17 cellular contexts compared by ENCODE assay signal in the genomic region with DNA sequence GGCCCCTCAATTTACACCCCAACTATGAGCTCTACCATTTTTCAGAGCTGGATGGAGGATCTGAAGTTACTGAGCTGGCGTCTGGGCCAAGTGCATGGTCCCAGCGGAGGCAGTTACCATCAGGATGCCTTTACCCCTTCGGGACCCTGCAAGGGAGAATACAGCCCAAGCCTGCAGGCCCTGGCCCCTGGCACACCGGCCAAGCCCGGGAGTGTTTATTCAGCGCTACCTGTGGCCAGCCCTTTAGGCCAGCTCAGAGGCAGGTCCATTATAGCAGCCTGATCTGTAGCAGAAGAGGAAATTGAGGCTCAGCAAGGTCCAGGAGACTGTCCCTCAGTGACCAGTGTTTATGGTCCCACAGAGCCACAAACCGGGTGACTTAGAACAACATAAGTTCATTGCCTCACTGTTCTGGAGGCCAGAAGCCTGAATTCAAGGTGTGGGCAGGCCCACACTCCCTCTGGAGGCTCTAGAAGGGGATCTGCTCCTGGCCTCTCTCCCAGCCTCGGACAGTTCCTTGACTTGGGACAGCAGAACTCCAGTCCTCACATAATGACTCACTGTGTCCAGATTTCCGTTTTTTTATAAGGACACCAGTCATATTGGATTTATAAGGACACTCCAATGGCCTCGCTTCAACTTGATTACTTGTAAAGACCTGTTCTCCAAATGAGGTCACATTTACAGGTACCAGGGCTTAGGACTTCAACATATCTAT. TPM values are rescaled to one million over a fixed set of nuclear protein-coding genes. Genes with fewer than 3 reads are reported as not detected.
DNase-seq lines count a peak whose midpoint lies in the region; ATAC-seq and TF ChIP-seq lines count a peak whose summit lies in the region.
"Had no signal": no experiment of that assay in that cellular context is flagged by ENCODE, and none has a peak within 500 bp of the region (broad histone marks: within the 10 kb centered on the region; RNA-seq: fewer than 3 reads in every experiment).

No MANE protein-coding gene starts in this region.

- ATAC-seq in mucosa of descending colon: peak; percentile 29

- H3K9me3 ChIP-seq in mucosa of descending colon (no peaks in the 10 kb centered on the region), testis (no peaks in the 10 kb centered on the region)
- H3K9me3 ChIP-seq: SJSA1 had no signal

- no peak for TF ChIP-seq POLR2A in testis (IDR thresholded peaks at IDR 0.05)

- in situ Hi-C loops in ACHN (cut with HindIII; ENCODE audit: low pct_ligation_motif_present, low pct_unique_long_range_greater_than_20kb, low sequenced_read_pairs): no loop called here

- H3K4me1 ChIP-seq in mucosa of descending colon (ENCODE audit: low read depth): no peaks in the 10 kb centered on the region
- H3K4me1 ChIP-seq in testis: no peaks in the 10 kb centered on the region
- H3K4me1 ChIP-seq: SJSA1 had no signal

- no peaks in the 10 kb centered on the region for H3K36me3 ChIP-seq in mucosa of descending colon (ENCODE audit: low read depth)
- H3K36me3 ChIP-seq in testis (ENCODE audit: low read depth, missing control alignments): no peaks in the 10 kb centered on the region
- H3K36me3 ChIP-seq: SJSA1 had no signal

- intact Hi-C loops in mucosa of descending colon (cut with DNase I, micrococcal nuclease) (no loop called here), testis (cut with DNase I; ENCODE audit: low total_unique reads) (no loop called here)

- DNase-seq in M059J (ENCODE audit: low read depth) (peak; percentile 40), mucosa of descending colon (no peak), substantia nigra (lab: John Stamatoyannopoulos, UW) (no peak), ACHN (no peak), testis (no peak), HCEC 1CT (no peak), islet precursor cell (no peak)
- DNase-seq: DMS 273 treated with DMSO at 0.1 percent for 48 hours, H9, NCI-H1417 treated with DMSO at 0.1 percent for 48 hours, NCI-H1930, NCI-H446, NCI-H69, RPMI8226 had no signal

- 86 to 88% methylated on average over 5 to 10 of the region's 10 CpGs for WGBS in testis, 2 donors

- peak overlapping the region; percentile 47 for H3K27ac ChIP-seq in cingulate gyrus (ENCODE audit: low read depth, low read length)
- H3K27ac ChIP-seq in substantia nigra (ENCODE audit: low read depth, low read length, poor library complexity, severe bottlenecking): peak overlapping the region; percentile 81
- no peak overlapping the region for H3K27ac ChIP-seq in testis
- H3K27ac ChIP-seq: C4-2B, SJSA1 had no signal

- H3K4me3 ChIP-seq in mucosa of descending colon (no peak overlapping the region), testis (no peak overlapping the region)
- H3K4me3 ChIP-seq: SJSA1 had no signal

- TF ChIP-seq CTCF in mucosa of descending colon (IDR thresholded peaks at IDR 0.05) (no peak), testis (IDR thresholded peaks at IDR 0.05) (no peak)

- no peaks in the 10 kb centered on the region for H3K27me3 ChIP-seq in testis

RNA-seq across cellular contexts. Expression of a gene that starts 8.8 kb away (rescaled TPM):
- total RNA-seq in M059J (2014; rRNA removed; shearing (Covaris generic)): 0.02 TPM in 1 of 2 replicates, not detected in the other
- total RNA-seq in mucosa of descending colon (1 to 10 TPM; 1.3 to 1.6 (median 1.4) TPM), testis (1 to 10 TPM; 1.2 to 2.9 TPM)
- polyA plus RNA-seq in testis (ENCODE audit: insufficient read depth, low read depth, low replicate concordance): 0.73 TPM
- total RNA-seq: SJSA1 had no signal

RNA-seq across cellular contexts. Expression of a gene that starts 29.9 kb away (rescaled TPM):
- total RNA-seq in M059J (2014; rRNA removed; shearing (Covaris generic)): 1.8 and 2.2 TPM in 2 replicates
- total RNA-seq in mucosa of descending colon: 10 to 100 TPM; 10.8 to 22.1 (median 13.9) TPM
- 1 to 10 TPM; 5.4 to 6.1 TPM for total RNA-seq in testis
- 6.8 TPM for polyA plus RNA-seq in testis (ENCODE audit: insufficient read depth, low read depth, low replicate concordance)

Comparison
In these comparisons a context has a peak if more than half of its experiments do, and no peak if none do; other contexts are left out.
1. H3K27ac ChIP-seq: peak in cingulate gyrus (single experiment) and substantia nigra (single experiment); none in testis (0 of 2).